20 cellular contexts compared by ENCODE assay signal in genomic region chr20:45894797-45895196, GRCh38. TPM values are rescaled to one million over a fixed set of nuclear protein-coding genes. Genes with fewer than 3 reads are reported as not detected.
DNase-seq lines count a peak whose midpoint lies in the region; ATAC-seq, FAIRE-seq and TF ChIP-seq lines count a peak whose summit lies in the region.
"Had no signal": no experiment of that assay in that cellular context is flagged by ENCODE, and none has a peak within 500 bp of the region (broad histone marks: within the 10 kb centered on the region; RNA-seq: fewer than 3 reads in every experiment).

No MANE protein-coding gene starts in this region.

- H3K27me3 ChIP-seq in endothelial cell of umbilical vein (ENCODE audit: control insufficient read depth in 2 of 2, insufficient read depth in 2 of 2, low read length in 2 of 2) (no peaks in the 10 kb centered on the region), osteoblast (ENCODE audit: insufficient read depth, low read length) (no peaks in the 10 kb centered on the region)
- H3K27me3 ChIP-seq: BE2C had no signal

- FAIRE-seq in endothelial cell of umbilical vein (lab: Jason Lieb, UNC), result no peak
- FAIRE-seq: A204.1, D721Med, GM12892, H54 had no signal

- H2AFZ ChIP-seq in endothelial cell of umbilical vein (ENCODE audit: low read depth, low read length) (no peak overlapping the region), osteoblast (ENCODE audit: low read length) (no peak overlapping the region)

- POLR2A ChIA-PET in endothelial cell of umbilical vein (lab: Charles Lee), result no interaction called here
- POLR2A ChIA-PET in naive thymus-derived CD8-positive, alpha-beta T cell (lab: Charles Lee), result interaction anchor here (0.8 to 7.4 kb wide), 2 partner anchors 13 to 41 kb away, joined by 3 to 120 read pairs; partner anchors contain the start of gene PCIF1

- ATAC-seq in T-helper 17 cell (no peak), HG03139 (IDR thresholded peaks at IDR 0.05; ENCODE audit: unreplicated experiment) (no peak)
- no peak for ATAC-seq in naive thymus-derived CD8-positive, alpha-beta T cell
- ATAC-seq: HCT116 had no signal

- no peaks in the 10 kb centered on the region for H3K9me1 ChIP-seq in endothelial cell of umbilical vein (replicated peaks; ENCODE audit: control insufficient read depth, extremely low read depth, insufficient read depth, low read length)

- H3K79me2 ChIP-seq in endothelial cell of umbilical vein (ENCODE audit: control insufficient read depth, insufficient read depth, low read length) (no peaks in the 10 kb centered on the region), osteoblast (ENCODE audit: insufficient read depth, low read length) (peaks cover 25% of the 10 kb centered on the region)

- H4K20me1 ChIP-seq in endothelial cell of umbilical vein (replicated peaks; ENCODE audit: control insufficient read depth, extremely low read depth, insufficient read depth, low read length) (no peaks in the 10 kb centered on the region), osteoblast (ENCODE audit: insufficient read depth, low read length) (peaks cover 22% of the 10 kb centered on the region)

- no peak overlapping the region for H3K27ac Mint-ChIP-seq in T-helper 17 cell
- peak overlapping the region in 1 of 10 donors; percentile 56 for H3K27ac Mint-ChIP-seq in naive thymus-derived CD8-positive, alpha-beta T cell

- H3K36me3 Mint-ChIP-seq in T-helper 17 cell (ENCODE audit: low read depth), result no peaks in the 10 kb centered on the region
- peaks cover 0 to 38% (median 9%) of the 10 kb centered on the region in 3 donors for H3K36me3 Mint-ChIP-seq in naive thymus-derived CD8-positive, alpha-beta T cell

- H3K9me3 ChIP-seq in T-helper 17 cell (ENCODE audit: control insufficient read depth, low read length, poor library complexity, severe bottlenecking), result no peaks in the 10 kb centered on the region
- H3K9me3 ChIP-seq in endothelial cell of umbilical vein (replicated peaks; ENCODE audit: control insufficient read depth, insufficient read depth, low read length), result no peaks in the 10 kb centered on the region
- H3K9me3 ChIP-seq in osteoblast (ENCODE audit: low read depth, low read length), result no peaks in the 10 kb centered on the region
- H3K9me3 ChIP-seq: BE2C had no signal

- CTCF ChIA-PET in endothelial cell of umbilical vein (lab: Charles Lee), result no interaction called here

- no peak overlapping the region for H3K27ac ChIP-seq in endothelial cell of umbilical vein (ENCODE audit: insufficient read depth, low read depth, low read length)
- H3K27ac ChIP-seq in osteoblast (ENCODE audit: low read depth, low read length), result no peak overlapping the region
- H3K27ac ChIP-seq: C4-2B, HL-60 had no signal

- no TSS peak for BruUV-seq in endothelial cell of umbilical vein (replicated peaks; lab: Mats Ljungman, UMichigan)

- H3K4me3 Mint-ChIP-seq in T-helper 17 cell, result peak overlapping the region; percentile 9
- H3K4me3 Mint-ChIP-seq in naive thymus-derived CD8-positive, alpha-beta T cell, result no peak overlapping the region

- H3K4me2 ChIP-seq in endothelial cell of umbilical vein (ENCODE audit: insufficient read depth, low read length), result no peak overlapping the region
- H3K4me2 ChIP-seq in osteoblast (ENCODE audit: insufficient read depth, low read length), result no peak overlapping the region

- H3K4me1 Mint-ChIP-seq in T-helper 17 cell, result peaks cover 22% of the 10 kb centered on the region
- H3K4me1 Mint-ChIP-seq in naive thymus-derived CD8-positive, alpha-beta T cell, result peaks cover 13 to 33% (median 32%) of the 10 kb centered on the region in 4 donors

- peaks cover 4 to 31% of the 10 kb centered on the region in 2 experiments for H3K36me3 ChIP-seq in endothelial cell of umbilical vein (ENCODE audit: control insufficient read depth in 2 of 2, extremely low read depth in 1 of 2, insufficient read depth in 2 of 2, low read length in 2 of 2)
- H3K36me3 ChIP-seq in osteoblast (ENCODE audit: insufficient read depth, low read length), result peaks cover 55% of the 10 kb centered on the region

- intact Hi-C loops in endothelial cell of umbilical vein (cut with micrococcal nuclease), result no loop called here

- dilution Hi-C loops in endothelial cell of umbilical vein (cut with MboI; ENCODE audit: extremely low pct_ligation_motif_present, low sequenced_read_pairs), result no loop called here

- H3K27me3 Mint-ChIP-seq in T-helper 17 cell, result no peaks in the 10 kb centered on the region
- no peaks in the 10 kb centered on the region for H3K27me3 Mint-ChIP-seq in naive thymus-derived CD8-positive, alpha-beta T cell
- H3K27me3 Mint-ChIP-seq: CD4-positive, alpha-beta memory T cell; IgD-negative memory B cell had no signal

- no peak for TF ChIP-seq CTCF in NB4 (IDR thresholded peaks at IDR 0.05; ENCODE audit: low read depth, low read length)
- no peak for TF ChIP-seq CTCF in endothelial cell of umbilical vein (IDR thresholded peaks at IDR 0.05; ENCODE audit: extremely low read depth in 1 of 2, insufficient read depth in 1 of 2, low read depth in 1 of 2, low read length in 2 of 2)
- TF ChIP-seq CTCF in osteoblast (IDR thresholded peaks at IDR 0.05; ENCODE audit: extremely low read depth, low read depth, low read length), result no peak

- H3K4me3 ChIP-seq in NB4 (ENCODE audit: low read depth, low read length) (no peak overlapping the region), endothelial cell of umbilical vein (replicated peaks in 1 of 3; ENCODE audit: insufficient read depth in 1 of 3, low read depth in 1 of 3, low read length in 3 of 3) (no peak overlapping the region), osteoblast (ENCODE audit: insufficient read depth, low read length) (no peak overlapping the region)

- no peaks in the 10 kb centered on the region for H3K9me3 Mint-ChIP-seq in naive thymus-derived CD8-positive, alpha-beta T cell
- H3K9me3 Mint-ChIP-seq: IgD-negative memory B cell had no signal

- H3K4me1 ChIP-seq in endothelial cell of umbilical vein (ENCODE audit: control insufficient read depth, extremely low read depth, insufficient read depth, low read length) (peaks cover 22% of the 10 kb centered on the region), osteoblast (ENCODE audit: insufficient read depth, low read length) (peaks cover 23% of the 10 kb centered on the region)
- H3K4me1 ChIP-seq: BE2C had no signal

- TF ChIP-seq POLR2A in NB4 (IDR thresholded peaks at IDR 0.05; ENCODE audit: extremely low read depth, insufficient read length), result peak; percentile 14
- no peak for TF ChIP-seq POLR2A in endothelial cell of umbilical vein (IDR thresholded peaks at IDR 0.05; ENCODE audit: low read depth, low read length)

- H3K9ac ChIP-seq in endothelial cell of umbilical vein (replicated peaks; ENCODE audit: extremely low read depth, insufficient read depth, low read length), result no peak overlapping the region

- DNase-seq in NB4 (ENCODE audit: low read depth) (no peak), T-helper 17 cell (no peak), endothelial cell of umbilical vein (ENCODE audit: low read depth, low spot score) (no peak), osteoblast (ENCODE audit: insufficient read length, low spot score, missing footprints) (peak; percentile 53), Ammon's horn (ENCODE audit: low spot score) (no peak)
- no peak for DNase-seq in naive thymus-derived CD8-positive, alpha-beta T cell
- DNase-seq: BE2C; CD4-positive, alpha-beta memory T cell; DMS153; DND-41; GDM1 had no signal

RNA-seq across cellular contexts. Expression of gene CTSA, which starts 3.7 kb away (rescaled TPM):
- total RNA-seq in T-helper 17 cell, result 100 to 1,000 TPM; 121 to 200 TPM
- total RNA-seq in endothelial cell of umbilical vein, result 156 and 169 TPM in 2 replicates
- 409 and 427 TPM in 2 replicates for polyA plus RNA-seq in endothelial cell of umbilical vein
- 229 and 251 TPM in 2 replicates for polyA plus RNA-seq in endothelial cell of umbilical vein (2011; cell fraction: cytosol; rRNA removed)
- polyA plus RNA-seq in endothelial cell of umbilical vein (2011; cell fraction: nucleus; rRNA removed), result 482 and 635 TPM in 2 replicates
- polyA plus RNA-seq in endothelial cell of umbilical vein (2012), result 167 and 196 TPM in 2 replicates
- 209 and 279 TPM in 2 replicates for polyA minus RNA-seq in endothelial cell of umbilical vein
- 73.4 TPM for polyA minus RNA-seq in endothelial cell of umbilical vein (2011; cell fraction: cytosol; rRNA and poly(A)+ RNA removed)
- polyA minus RNA-seq in endothelial cell of umbilical vein (2011; cell fraction: nucleus; rRNA and poly(A)+ RNA removed), result 132 and 133 TPM in 2 replicates
- 157 and 181 TPM in 2 replicates for total RNA-seq in osteoblast
- total RNA-seq in naive thymus-derived CD8-positive, alpha-beta T cell, result 10 to 100 TPM; 79.1 to 82.7 TPM
- 100 to 1,000 TPM in 1 of 3 donors, 10 to 100 TPM in 2; 79.5 to 128 (median 90.5) TPM for polyA plus RNA-seq in naive thymus-derived CD8-positive, alpha-beta T cell

RNA-seq across cellular contexts. Expression of gene NEURL2, which starts 3.8 kb away (rescaled TPM):
- total RNA-seq in T-helper 17 cell, result 1 to 10 TPM; 1.5 to 2.1 TPM
- 5.4 and 6.5 TPM in 2 replicates for total RNA-seq in endothelial cell of umbilical vein
- 2.8 and 4.5 TPM in 2 replicates for polyA plus RNA-seq in endothelial cell of umbilical vein
- polyA plus RNA-seq in endothelial cell of umbilical vein (2011; cell fraction: cytosol; rRNA removed), result 1.2 and 1.9 TPM in 2 replicates
- polyA plus RNA-seq in endothelial cell of umbilical vein (2011; cell fraction: nucleus; rRNA removed), result 4.6 and 5.5 TPM in 2 replicates
- 0.95 and 1.7 TPM in 2 replicates for polyA plus RNA-seq in endothelial cell of umbilical vein (2012)
- polyA minus RNA-seq in endothelial cell of umbilical vein, result 0.68 TPM in 1 of 2 replicates, not detected in the other
- polyA minus RNA-seq in endothelial cell of umbilical vein (2011; cell fraction: cytosol; rRNA and poly(A)+ RNA removed), result 1.3 TPM
- polyA minus RNA-seq in endothelial cell of umbilical vein (2011; cell fraction: nucleus; rRNA and poly(A)+ RNA removed), result 2.2 and 5.2 TPM in 2 replicates
- total RNA-seq in osteoblast, result 4.7 and 7.1 TPM in 2 replicates
- total RNA-seq in naive thymus-derived CD8-positive, alpha-beta T cell, result 1 to 10 TPM; 5.0 to 5.9 TPM
- 1 to 10 TPM in 2 of 3 donors, under 1 TPM in 1; 0.53 to 2.2 (median 1.8) TPM for polyA plus RNA-seq in naive thymus-derived CD8-positive, alpha-beta T cell

RNA-seq across cellular contexts. Expression of gene SPATA25, which starts 7.4 kb away (rescaled TPM):
- total RNA-seq in T-helper 17 cell, result 1 to 10 TPM in 1 of 2 donors, under 1 TPM in 1; 0.94 to 1.3 TPM
- 1.3 TPM in 1 of 2 replicates, not detected in the other for total RNA-seq in endothelial cell of umbilical vein
- polyA plus RNA-seq in endothelial cell of umbilical vein, result 0.69 and 1.0 TPM in 2 replicates
- polyA plus RNA-seq in endothelial cell of umbilical vein (2011; cell fraction: cytosol; rRNA removed), result 0.34 and 0.58 TPM in 2 replicates
- 2.9 and 3.8 TPM in 2 replicates for polyA plus RNA-seq in endothelial cell of umbilical vein (2011; cell fraction: nucleus; rRNA removed)
- polyA plus RNA-seq in endothelial cell of umbilical vein (2012), result 0.60 TPM in 1 of 2 replicates, not detected in the other
- polyA minus RNA-seq in endothelial cell of umbilical vein, result 0.28 TPM in 1 of 2 replicates, not detected in the other
- not detected for polyA minus RNA-seq in endothelial cell of umbilical vein (2011; cell fraction: cytosol; rRNA and poly(A)+ RNA removed)
- polyA minus RNA-seq in endothelial cell of umbilical vein (2011; cell fraction: nucleus; rRNA and poly(A)+ RNA removed), result 2.2 and 3.0 TPM in 2 replicates
- total RNA-seq in osteoblast, result 1.2 and 1.4 TPM in 2 replicates
- total RNA-seq in naive thymus-derived CD8-positive, alpha-beta T cell, result 1 to 10 TPM; 4.1 to 4.8 TPM
- polyA plus RNA-seq in naive thymus-derived CD8-positive, alpha-beta T cell, result under 1 TPM in 2 of 3 donors, not detected in 1; 0.24 to 0.42 TPM
- polyA plus RNA-seq: IgD-negative memory B cell had no signal

RNA-seq across cellular contexts. Expression of gene ZSWIM1, which starts 13.8 kb away (rescaled TPM):
- total RNA-seq in T-helper 17 cell, result 10 to 100 TPM in 1 of 2 donors, 1 to 10 TPM in 1; 8.0 to 10.2 TPM
- 10.0 and 11.3 TPM in 2 replicates for total RNA-seq in endothelial cell of umbilical vein
- 8.5 and 9.4 TPM in 2 replicates for polyA plus RNA-seq in endothelial cell of umbilical vein
- polyA plus RNA-seq in endothelial cell of umbilical vein (2011; cell fraction: cytosol; rRNA removed), result 5.0 and 5.9 TPM in 2 replicates
- polyA plus RNA-seq in endothelial cell of umbilical vein (2011; cell fraction: nucleus; rRNA removed), result 6.7 and 7.2 TPM in 2 replicates
- 7.2 and 9.1 TPM in 2 replicates for polyA plus RNA-seq in endothelial cell of umbilical vein (2012)
- 20.0 and 22.0 TPM in 2 replicates for polyA minus RNA-seq in endothelial cell of umbilical vein
- polyA minus RNA-seq in endothelial cell of umbilical vein (2011; cell fraction: cytosol; rRNA and poly(A)+ RNA removed), result 16.8 TPM
- polyA minus RNA-seq in endothelial cell of umbilical vein (2011; cell fraction: nucleus; rRNA and poly(A)+ RNA removed), result 7.9 and 9.1 TPM in 2 replicates
- 7.6 and 8.8 TPM in 2 replicates for total RNA-seq in osteoblast
- 10 to 100 TPM; 16.5 to 17.6 TPM for total RNA-seq in naive thymus-derived CD8-positive, alpha-beta T cell
- polyA plus RNA-seq in naive thymus-derived CD8-positive, alpha-beta T cell, result 1 to 10 TPM in 2 of 3 donors, under 1 TPM in 1; 0.96 to 9.8 (median 1.7) TPM

RNA-seq across cellular contexts. Expression of gene PLTP, which starts 17.2 kb away (rescaled TPM):
- total RNA-seq in T-helper 17 cell (1 to 10 TPM in 1 of 2 donors, not detected in 1; 1.5 TPM), endothelial cell of umbilical vein (61.9 and 62.1 TPM in 2 replicates), osteoblast (15.3 and 21.7 TPM in 2 replicates)
- polyA plus RNA-seq in endothelial cell of umbilical vein, result 118 TPM in 2 replicates
- 70.8 and 89.9 TPM in 2 replicates for polyA plus RNA-seq in endothelial cell of umbilical vein (2011; cell fraction: cytosol; rRNA removed)
- 48.2 and 60.0 TPM in 2 replicates for polyA plus RNA-seq in endothelial cell of umbilical vein (2011; cell fraction: nucleus; rRNA removed)
- polyA plus RNA-seq in endothelial cell of umbilical vein (2012), result 71.4 and 133 TPM in 2 replicates
- 67.3 and 73.5 TPM in 2 replicates for polyA minus RNA-seq in endothelial cell of umbilical vein
- 1.1 TPM for polyA minus RNA-seq in endothelial cell of umbilical vein (2011; cell fraction: cytosol; rRNA and poly(A)+ RNA removed)
- 19.4 and 23.8 TPM in 2 replicates for polyA minus RNA-seq in endothelial cell of umbilical vein (2011; cell fraction: nucleus; rRNA and poly(A)+ RNA removed)
- total RNA-seq in naive thymus-derived CD8-positive, alpha-beta T cell, result under 1 TPM in 1 of 2 experiments, not detected in 1; 0.27 TPM
- polyA plus RNA-seq in naive thymus-derived CD8-positive, alpha-beta T cell, result 1 to 10 TPM in 1 of 3 donors, under 1 TPM in 2; 0.18 to 2.2 (median 0.68) TPM
